In genomic region chr9:127396808-127397721, GRCh38 we compare ENCODE assay signal across 8 cellular contexts. TPM values are rescaled to one million over a fixed set of nuclear protein-coding genes. Genes with fewer than 3 reads are reported as not detected.
DNase-seq lines count a peak whose midpoint lies in the region; ATAC-seq, FAIRE-seq and TF ChIP-seq lines count a peak whose summit lies in the region.

TSS of gene SLC2A8 (plus strand) at chr9:127397169. CDS start at chr9:127397231, 62 bp downstream.

- CTCF ChIA-PET in CD8-positive, alpha-beta T cell (lab: Charles Lee): interaction anchor here (0.7 to 3.5 kb wide), 7 partner anchors 9 to 157 kb away, joined by 3 to 15 read pairs (median 3); no protein-coding TSS in a partner anchor

- peak; percentile 99 for FAIRE-seq in endometrium (lab: Jason Lieb, UNC)

- H3K4me3 ChIP-seq in CD8-positive, alpha-beta T cell (ENCODE audit: low read depth, low read length): peak within 1 kb of the TSS; percentile 49

- intact Hi-C loops in CD8-positive, alpha-beta T cell (cut with DNase I, micrococcal nuclease): loop anchor here (1.0 to 10.0 kb wide), 7 partner anchors 9 to 452 kb away; partner anchors contain the start of genes LRSAM1 (in 2 of the 2), RPL12 (in 2 of the 2) and ZNF79 (in 1 of the 2)

- H3K27me3 Mint-ChIP-seq in CD8-positive, alpha-beta T cell (ENCODE audit: low read depth): peaks cover 68% of the 10 kb centered on the region

- no peak within 1 kb of the TSS for H3K27ac Mint-ChIP-seq in CD8-positive, alpha-beta T cell

- no peaks in the 10 kb centered on the region for H3K9me3 Mint-ChIP-seq in CD8-positive, alpha-beta T cell

- ATAC-seq in CD8-positive, alpha-beta T cell: peak; percentile 92
- ATAC-seq in GM19467 (IDR thresholded peaks at IDR 0.05; ENCODE audit: unreplicated experiment): peak; percentile 94

- H3K9me3 ChIP-seq in CD8-positive, alpha-beta T cell (ENCODE audit: low read length): no peaks in the 10 kb centered on the region

- H3K36me3 ChIP-seq in CD8-positive, alpha-beta T cell (ENCODE audit: insufficient read depth, low read length): no peaks in the 10 kb centered on the region

- H3K27ac ChIP-seq in CD8-positive, alpha-beta T cell (ENCODE audit: low read depth, low read length): no peak within 1 kb of the TSS

- POLR2A ChIA-PET in CD8-positive, alpha-beta T cell (lab: Charles Lee): interaction anchor here (0.8 to 1.8 kb wide), 5 partner anchors 9 to 54 kb away, joined by 3 to 10 read pairs (median 5); partner anchors contain the start of genes LRSAM1 and RPL12

- H3K4me3 Mint-ChIP-seq in CD8-positive, alpha-beta T cell: peak within 1 kb of the TSS; percentile 76

- TF ChIP-seq CTCF in CD8-positive, alpha-beta T cell (IDR thresholded peaks at IDR 0.05): no peak

- peaks cover 24% of the 10 kb centered on the region for H3K4me1 ChIP-seq in CD8-positive, alpha-beta T cell (ENCODE audit: insufficient read depth, low read length)

- peaks cover 17% of the 10 kb centered on the region for H3K4me1 Mint-ChIP-seq in CD8-positive, alpha-beta T cell (ENCODE audit: low read depth)

- no peaks in the 10 kb centered on the region for H3K36me3 Mint-ChIP-seq in CD8-positive, alpha-beta T cell

- peaks cover 39% of the 10 kb centered on the region for H3K27me3 ChIP-seq in CD8-positive, alpha-beta T cell (ENCODE audit: insufficient read depth, low read length)

- DNase-seq in CD8-positive, alpha-beta T cell: peak; percentile 73 to 92 (median 85)
- DNase-seq in HPDE6-E6E7 (ENCODE audit: extremely low spot score): peak; percentile 94
- DNase-seq in NOMO-1 treated with DMSO at 0.1 percent for 48 hours (lab: John Stamatoyannopoulos, UW; ENCODE audit: unreplicated experiment): peak; percentile 94
- peak; percentile 92 for DNase-seq in activated CD8-positive, alpha-beta memory T cell treated with anti-CD3 and anti-CD28 coated beads, Interleukin-2, amount 50 U/mL, for 48 hours
- peak; percentile 98 for DNase-seq in mesenteric fat pad (ENCODE audit: low spot score)
- peak; percentile 71 for DNase-seq in stimulated activated CD8-positive, alpha-beta memory T cell treated with anti-CD3 and anti-CD28 coated beads, Interleukin-15, amount 100 ng/mL, for 1 hour (ENCODE audit: low read depth)

RNA-seq across cellular contexts. Expression of gene SLC2A8, which starts in this region (rescaled TPM):
- total RNA-seq in CD8-positive, alpha-beta T cell: 1 to 10 TPM; 3.6 to 3.9 TPM
- 15.1 TPM for total RNA-seq in mesenteric fat pad
